ENCODE assay signal across 9 cellular contexts in the genomic region with DNA sequence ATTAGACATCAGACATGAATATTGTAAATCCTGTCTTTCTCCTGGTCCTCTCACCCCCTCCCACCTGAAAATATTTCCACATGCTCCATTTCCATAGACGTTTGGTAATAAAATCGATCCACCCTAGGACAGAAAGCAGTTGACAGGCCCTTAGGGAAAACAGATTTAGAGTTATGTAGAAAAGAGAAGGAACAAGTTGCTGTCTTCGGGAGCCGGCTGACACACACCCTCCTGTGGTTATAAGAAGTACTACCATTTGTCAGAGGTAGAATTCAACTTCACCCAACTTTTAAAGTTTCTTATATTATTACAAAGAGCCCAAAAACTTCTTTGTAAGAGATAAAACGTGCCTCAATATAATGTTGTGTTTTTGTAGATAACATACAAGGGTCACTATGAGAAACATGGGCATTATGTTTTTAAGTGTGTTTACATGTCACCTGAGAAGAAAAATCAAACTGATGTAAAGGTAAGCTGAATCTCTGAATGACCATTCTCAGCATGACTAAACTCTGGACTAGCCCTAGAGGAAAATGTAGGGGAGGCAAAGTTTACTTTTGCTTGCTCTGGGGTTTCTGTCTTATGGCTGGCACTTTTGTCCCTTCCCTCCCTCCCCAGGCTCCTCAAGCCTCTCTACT. TPM values are rescaled to one million over a fixed set of nuclear protein-coding genes. Genes with fewer than 3 reads are reported as not detected.
A peak's percentile ranks its signal among the peaks of the same experiment; 100 is the strongest.
DNase-seq lines count a peak whose midpoint lies in the region; ATAC-seq and TF ChIP-seq lines count a peak whose summit lies in the region.
"Had no signal": no experiment of that assay in that cellular context is flagged by ENCODE, and none has a peak within 500 bp of the region (broad histone marks: within the 10 kb centered on the region; RNA-seq: fewer than 3 reads in every experiment).

No MANE protein-coding gene starts in this region.

- H3K9ac ChIP-seq in KMS-11, result no peak overlapping the region

- H3K27ac ChIP-seq in C4-2B, result no peak overlapping the region
- H3K27ac ChIP-seq in KMS-11, result no peak overlapping the region
- no peak overlapping the region for H3K27ac ChIP-seq in adrenal gland
- H3K27ac ChIP-seq in right cardiac atrium (ENCODE audit: low read length), result no peak overlapping the region
- no peak overlapping the region for H3K27ac ChIP-seq in stomach

- intact Hi-C loops in adrenal gland (cut with DNase I) (loop anchor here (5.0 kb wide), 2 partner anchors 157 to 162 kb away; no protein-coding TSS in a partner anchor), right cardiac atrium (cut with DNase I) (loop anchor here in 2 of 4 donors (5.0 to 10.0 kb wide), 3 partner anchors 157 to 462 kb away; no protein-coding TSS in a partner anchor), stomach (cut with DNase I; ENCODE audit: low total_unique reads) (loop anchor here (10.0 kb wide), 1 partner anchor 155 kb away; no protein-coding TSS in a partner anchor)

- no peak for TF ChIP-seq POLR2A in adrenal gland (IDR thresholded peaks at IDR 0.05)
- TF ChIP-seq POLR2A in stomach (IDR thresholded peaks at IDR 0.05), result no peak

- peaks cover 20% of the 10 kb centered on the region for H3K27me3 Mint-ChIP-seq in stimulated activated naive CD8-positive, alpha-beta T cell treated with anti-CD3 and anti-CD28 coated beads, Interleukin-15, amount 100 ng/mL, for 72 hours

- no peaks in the 10 kb centered on the region for H3K36me3 ChIP-seq in KMS-11 (ENCODE audit: insufficient read depth)
- H3K36me3 ChIP-seq in adrenal gland (replicated peaks in 1 of 2), result no peaks in the 10 kb centered on the region
- no peaks in the 10 kb centered on the region for H3K36me3 ChIP-seq in stomach

- H3K9me3 Mint-ChIP-seq in stimulated activated naive CD8-positive, alpha-beta T cell treated with anti-CD3 and anti-CD28 coated beads, Interleukin-15, amount 100 ng/mL, for 72 hours, result no peaks in the 10 kb centered on the region
- H3K9me3 Mint-ChIP-seq: naive B cell had no signal

- WGBS in adrenal gland, 4 donors, result 0 to 1% (median 0%) methylated on average over 5 of the region's 5 CpGs
- under 1% methylated on average over 5 of the region's 5 CpGs for whole genome bisulfite sequencing in right cardiac atrium
- 0 to 3% (median 1%) methylated on average over 5 of the region's 5 CpGs for WGBS in stomach, 5 donors

- no peaks in the 10 kb centered on the region for H3K79me2 ChIP-seq in KMS-11 (ENCODE audit: insufficient read depth, low read depth)

- peak; percentile 82 for TF ChIP-seq CTCF in C4-2B (conservative IDR thresholded peaks at IDR 0.05)
- peak; percentile 89 for TF ChIP-seq CTCF in KMS-11 (conservative IDR thresholded peaks at IDR 0.05; ENCODE audit: low read depth, low read length)
- peak; percentile 65 to 77 (median 71) for TF ChIP-seq CTCF in adrenal gland (IDR thresholded peaks at IDR 0.05)
- peak in 4 of 7 experiments; percentile 31 to 75 (median 57) for TF ChIP-seq CTCF in stomach (IDR thresholded peaks at IDR 0.05)

- no peak overlapping the region for H3K4me2 ChIP-seq in KMS-11

- H3K4me3 ChIP-seq in KMS-11 (IDR thresholded peaks at IDR 0.05; ENCODE audit: insufficient read depth, low read depth, low read length) (no peak overlapping the region), adrenal gland (no peak overlapping the region), right cardiac atrium (ENCODE audit: low read length) (no peak overlapping the region), stomach (no peak overlapping the region)

- peak in 5 of 7 donors; percentile 38 to 71 (median 53) for DNase-seq in adrenal gland
- peak in 2 of 3 donors; percentile 27 to 43 for DNase-seq in right cardiac atrium
- no peak for DNase-seq in stomach
- no peak for DNase-seq in stimulated activated naive CD8-positive, alpha-beta T cell treated with anti-CD3 and anti-CD28 coated beads, Interleukin-15, amount 100 ng/mL, for 72 hours
- DNase-seq: naive B cell had no signal

- H3K9me3 ChIP-seq in adrenal gland (replicated peaks in 1 of 3) (no peaks in the 10 kb centered on the region), right cardiac atrium (ENCODE audit: control insufficient read depth, low read length) (no peaks in the 10 kb centered on the region), stomach (no peaks in the 10 kb centered on the region)

- no peaks in the 10 kb centered on the region for H4K20me1 ChIP-seq in KMS-11 (ENCODE audit: insufficient read depth)

- ATAC-seq in GM18867 (IDR thresholded peaks at IDR 0.05; ENCODE audit: unreplicated experiment) (peak; percentile 80), right cardiac atrium (peak; percentile 52 to 61), GM21825 (IDR thresholded peaks at IDR 0.05; ENCODE audit: unreplicated experiment) (no peak)
- ATAC-seq in stimulated activated naive CD8-positive, alpha-beta T cell treated with anti-CD3 and anti-CD28 coated beads, Interleukin-15, amount 100 ng/mL, for 72 hours, result no peak

- no peak overlapping the region for H3K27ac Mint-ChIP-seq in stimulated activated naive CD8-positive, alpha-beta T cell treated with anti-CD3 and anti-CD28 coated beads, Interleukin-15, amount 100 ng/mL, for 72 hours
- H3K27ac Mint-ChIP-seq: naive B cell had no signal

- no peak overlapping the region for H3K4me3 Mint-ChIP-seq in stimulated activated naive CD8-positive, alpha-beta T cell treated with anti-CD3 and anti-CD28 coated beads, Interleukin-15, amount 100 ng/mL, for 72 hours
- H3K4me3 Mint-ChIP-seq: naive B cell had no signal

- no peak for TF ChIP-seq EP300 in stomach (IDR thresholded peaks at IDR 0.05)

- no peaks in the 10 kb centered on the region for H3K4me1 Mint-ChIP-seq in stimulated activated naive CD8-positive, alpha-beta T cell treated with anti-CD3 and anti-CD28 coated beads, Interleukin-15, amount 100 ng/mL, for 72 hours
- H3K4me1 Mint-ChIP-seq: naive B cell had no signal

- H3K27me3 ChIP-seq in KMS-11 (ENCODE audit: insufficient read depth, low read depth) (no peaks in the 10 kb centered on the region), adrenal gland (no peaks in the 10 kb centered on the region), right cardiac atrium (ENCODE audit: control insufficient read depth, insufficient read depth) (no peaks in the 10 kb centered on the region), stomach (peaks cover 0 to 7% (median 0%) of the 10 kb centered on the region in 3 donors)

- 0 out of 2 replicates have a peak overlapping the region, but pooled peaks have one; percentile 15 for H2AFZ ChIP-seq in KMS-11 (ENCODE audit: low read depth)

- peaks cover 12% of the 10 kb centered on the region for H3K4me1 ChIP-seq in KMS-11 (ENCODE audit: low read depth, poor library complexity, severe bottlenecking)
- no peaks in the 10 kb centered on the region for H3K4me1 ChIP-seq in adrenal gland (replicated peaks in 1 of 2)
- no peaks in the 10 kb centered on the region for H3K4me1 ChIP-seq in right cardiac atrium (ENCODE audit: control insufficient read depth, insufficient read depth, low read length)
- H3K4me1 ChIP-seq in stomach, result no peaks in the 10 kb centered on the region

RNA-seq across cellular contexts. Expression of a gene that starts 6.7 kb away (rescaled TPM):
- total RNA-seq in adrenal gland (not detected), right cardiac atrium (not detected), stomach (not detected)
- polyA plus RNA-seq in adrenal gland (not detected), right cardiac atrium (not detected), stomach (not detected)

RNA-seq across cellular contexts. Expression of a gene that starts 40.1 kb away (rescaled TPM):
- not detected for total RNA-seq in adrenal gland
- not detected for polyA plus RNA-seq in adrenal gland
- not detected for total RNA-seq in right cardiac atrium
- 0.07 TPM for polyA plus RNA-seq in right cardiac atrium
- not detected for total RNA-seq in stomach
- polyA plus RNA-seq in stomach, result not detected

Comparison
In these comparisons a context has a peak if more than half of its experiments do, and no peak if none do; other contexts are left out.
1. ATAC-seq: peak in GM18867 (single experiment) and right cardiac atrium (2 of 2); none in stimulated activated naive CD8-positive, alpha-beta T cell treated with anti-CD3 and anti-CD28 coated beads, Interleukin-15, amount 100 ng/mL, for 72 hours (single experiment) and GM21825 (single experiment).
2. DNase-seq: peak in adrenal gland (5 of 7) and right cardiac atrium (2 of 3); none in stomach (single experiment) and stimulated activated naive CD8-positive, alpha-beta T cell treated with anti-CD3 and anti-CD28 coated beads, Interleukin-15, amount 100 ng/mL, for 72 hours (0 of 2).
3. Peak in every context shown above with its lines, with median percentiles within 50 percentile points of each other: CTCF ChIP-seq.